ENCODE assay signal across 16 cellular contexts in the genomic region with DNA sequence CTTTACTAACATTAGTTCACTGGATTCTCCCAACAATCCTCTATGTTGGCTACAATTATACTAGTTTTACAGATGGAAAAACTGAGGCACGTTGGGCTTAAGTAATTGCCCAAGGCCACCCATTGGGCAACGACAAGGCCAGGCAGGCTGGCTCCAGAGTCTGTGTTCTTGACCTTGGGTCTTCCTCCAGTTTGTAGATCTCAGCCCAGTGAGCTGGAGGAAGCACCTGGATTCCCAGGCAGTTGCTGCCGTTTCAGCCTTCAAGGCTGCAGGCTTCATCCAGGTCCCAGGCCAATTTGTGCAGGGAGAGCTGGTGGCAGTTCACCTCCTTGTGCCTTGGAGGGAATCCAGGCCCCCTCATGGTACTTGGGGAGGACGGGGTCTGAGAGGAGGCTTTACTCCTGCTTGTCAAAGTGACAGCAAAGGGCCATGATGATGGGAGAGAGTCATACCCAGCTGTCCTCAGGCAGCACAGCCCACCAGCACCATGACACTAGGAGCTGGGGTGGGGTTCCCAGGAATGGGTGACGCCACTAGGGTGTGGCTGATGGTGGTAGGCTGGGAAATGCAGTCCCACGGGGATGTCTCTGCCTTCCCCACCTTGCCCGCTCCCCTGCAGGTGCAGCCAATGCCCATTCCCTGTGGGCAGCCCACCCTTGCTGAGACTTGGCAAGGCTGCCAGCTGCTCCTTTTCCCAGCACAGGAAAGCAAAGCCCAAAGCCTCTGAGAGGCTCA. TPM values are rescaled to one million over a fixed set of nuclear protein-coding genes. Genes with fewer than 3 reads are reported as not detected.
DNase-seq lines count a peak whose midpoint lies in the region; FAIRE-seq and TF ChIP-seq lines count a peak whose summit lies in the region.
"Had no signal": no experiment of that assay in that cellular context is flagged by ENCODE, and none has a peak within 500 bp of the region (broad histone marks: within the 10 kb centered on the region; RNA-seq: fewer than 3 reads in every experiment).

No MANE protein-coding gene starts in this region.

- H3K4me1 ChIP-seq in A673 (ENCODE audit: insufficient read depth, low read length, poor library complexity, severe bottlenecking), result peaks cover 85% of the 10 kb centered on the region
- H3K4me1 ChIP-seq in neuronal stem cell (ENCODE audit: control insufficient read depth in 2 of 2, insufficient read depth in 1 of 2, low read depth in 1 of 2, low read length in 2 of 2), result peaks cover 0 to 13% of the 10 kb centered on the region in 2 donors

- H2BK120ac ChIP-seq in neuronal stem cell (ENCODE audit: low read depth, low read length), result no peak overlapping the region

- H3K9me3 Mint-ChIP-seq in activated CD4-positive, alpha-beta T cell treated with anti-CD3 and anti-CD28 coated beads, Interleukin-2, amount 10 ng/mL, durations not matched to agents 24 days and 14 days, result no peaks in the 10 kb centered on the region
- H3K9me3 Mint-ChIP-seq: activated CD4-positive, alpha-beta T cell treated with anti-CD3 and anti-CD28 coated beads, Interleukin-2, amount 10 ng/mL, durations not matched to agents 7 days and 5 days; natural killer cell had no signal

- H2AK5ac ChIP-seq in neuronal stem cell (ENCODE audit: low read depth, low read length), result no peak overlapping the region

- FAIRE-seq in RCC 7860 (lab: Jason Lieb, UNC), result no peak

- H3K18ac ChIP-seq in neuronal stem cell (ENCODE audit: low read length), result no peak overlapping the region

- no peak overlapping the region for H3K4me3 Mint-ChIP-seq in activated CD4-positive, alpha-beta T cell treated with anti-CD3 and anti-CD28 coated beads, Interleukin-2, amount 10 ng/mL, durations not matched to agents 24 days and 14 days
- H3K4me3 Mint-ChIP-seq: activated CD4-positive, alpha-beta T cell treated with anti-CD3 and anti-CD28 coated beads, Interleukin-2, amount 10 ng/mL, durations not matched to agents 7 days and 5 days; natural killer cell had no signal

- DNase-seq in A673 (ENCODE audit: low spot score) (no peak), NCI-H1694 treated with DMSO at 0.1 percent for 48 hours (lab: John Stamatoyannopoulos, UW) (peak; percentile 74), epithelial cell of esophagus (ENCODE audit: low read depth) (peak; percentile 48), neuronal stem cell (ENCODE audit: low spot score) (no peak), AG20443 (ENCODE audit: low spot score) (no peak), RCC 7860 (ENCODE audit: low spot score) (no peak), GM03348 (ENCODE audit: low spot score) (no peak)
- DNase-seq in activated CD4-positive, alpha-beta T cell treated with anti-CD3 and anti-CD28 coated beads, Interleukin-2, amount 10 ng/mL, durations not matched to agents 24 days and 14 days, result no peak
- DNase-seq: activated CD4-positive, alpha-beta T cell treated with anti-CD3 and anti-CD28 coated beads, Interleukin-2, amount 10 ng/mL, durations not matched to agents 7 days and 5 days; activated CD8-positive, alpha-beta memory T cell treated with anti-CD3 and anti-CD28 coated beads, Interleukin-2, amount 50 U/mL, for 48 hours; activated naive CD4-positive, alpha-beta T cell; natural killer cell; NCI-H187 treated with DMSO at 0.1 percent for 48 hours; T1000; transverse colon had no signal

- TF ChIP-seq CTCF in A673 (conservative IDR thresholded peaks at IDR 0.05; ENCODE audit: low read depth, low read length), result no peak
- no peak for TF ChIP-seq CTCF in epithelial cell of esophagus (IDR thresholded peaks at IDR 0.05; ENCODE audit: insufficient read depth, low read depth, low read length, missing control alignments)

- H3K4ac ChIP-seq in neuronal stem cell (ENCODE audit: low read length), result no peak overlapping the region

- H2BK15ac ChIP-seq in neuronal stem cell (ENCODE audit: low read length), result no peak overlapping the region

- no TSS peak for BruUV-seq in A673 (replicated peaks; lab: Mats Ljungman, UMichigan)

- WGBS in neuronal stem cell (ENCODE audit: extremely low coverage in 2 of 2, insufficient read length in 2 of 2, insufficient replicate concordance in 1 of 2), 2 donors, result no CpG with 5 or more reads among the region's 7 CpGs

- peak overlapping the region; percentile 18 for H2BK12ac ChIP-seq in neuronal stem cell (ENCODE audit: low read length)

- no peak overlapping the region for H3K27ac Mint-ChIP-seq in activated CD4-positive, alpha-beta T cell treated with anti-CD3 and anti-CD28 coated beads, Interleukin-2, amount 10 ng/mL, durations not matched to agents 24 days and 14 days
- H3K27ac Mint-ChIP-seq: activated CD4-positive, alpha-beta T cell treated with anti-CD3 and anti-CD28 coated beads, Interleukin-2, amount 10 ng/mL, durations not matched to agents 7 days and 5 days; natural killer cell had no signal

- peaks cover 17% of the 10 kb centered on the region for H3K27me3 Mint-ChIP-seq in activated CD4-positive, alpha-beta T cell treated with anti-CD3 and anti-CD28 coated beads, Interleukin-2, amount 10 ng/mL, durations not matched to agents 24 days and 14 days

- H3K14ac ChIP-seq in neuronal stem cell (ENCODE audit: low read length), result peak overlapping the region; percentile 0

- H3K9ac ChIP-seq in neuronal stem cell (ENCODE audit: low read depth, low read length, poor library complexity), result no peak overlapping the region

- H3K27ac ChIP-seq in A673 (ENCODE audit: low read depth, low read length, poor library complexity, severe bottlenecking) (peak overlapping the region; percentile 94), neuronal stem cell (replicated peaks; ENCODE audit: low read length) (no peak overlapping the region)
- H3K27ac ChIP-seq: transverse colon had no signal

- H3K79me1 ChIP-seq in neuronal stem cell (ENCODE audit: low read depth, low read length), result no peaks in the 10 kb centered on the region

- no peaks in the 10 kb centered on the region for H3K27me3 ChIP-seq in A673 (replicated peaks; ENCODE audit: insufficient read depth, low read depth, low read length, poor library complexity)
- peaks cover 0 to 36% (median 0%) of the 10 kb centered on the region in 3 experiments for H3K27me3 ChIP-seq in neuronal stem cell (ENCODE audit: control insufficient read depth in 3 of 3, insufficient read depth in 3 of 3, low read depth in 1 of 3, low read length in 3 of 3)
- H3K27me3 ChIP-seq: MG63, transverse colon had no signal

- H3K36me3 ChIP-seq in A673 (ENCODE audit: insufficient read depth, low read length, poor library complexity, severe bottlenecking) (peaks cover 78% of the 10 kb centered on the region), neuronal stem cell (replicated peaks in 1 of 2; ENCODE audit: control insufficient read depth in 2 of 2, insufficient read depth in 2 of 2, low read length in 2 of 2) (no peaks in the 10 kb centered on the region)
- H3K36me3 ChIP-seq: MG63, transverse colon had no signal

- POLR2A ChIA-PET in A673 (lab: Charles Lee; ENCODE audit: low non-redundant PET), result no interaction called here

- intact Hi-C loops in A673 (cut with micrococcal nuclease; ENCODE audit: unreplicated experiment), result no loop called here
- intact Hi-C loops in activated CD4-positive, alpha-beta T cell treated with anti-CD3 and anti-CD28 coated beads, Interleukin-2, amount 10 ng/mL, durations not matched to agents 24 days and 14 days (cut with micrococcal nuclease), result no loop called here

- no peak overlapping the region for H2BK5ac ChIP-seq in neuronal stem cell (ENCODE audit: low read length)

- no peak overlapping the region for H2AFZ ChIP-seq in neuronal stem cell (ENCODE audit: low read length)

- H3K9me3 ChIP-seq in A673 (ENCODE audit: low read depth, low read length, poor library complexity, severe bottlenecking) (no peaks in the 10 kb centered on the region), neuronal stem cell (replicated peaks in 1 of 2; ENCODE audit: control insufficient read depth in 2 of 2, insufficient read depth in 1 of 2, low read depth in 1 of 2, low read length in 2 of 2) (no peaks in the 10 kb centered on the region)
- H3K9me3 ChIP-seq: MG63, transverse colon had no signal

- H3K23ac ChIP-seq in neuronal stem cell (ENCODE audit: low read depth, low read length, poor library complexity), result no peak overlapping the region

- no peak overlapping the region for H3K4me2 ChIP-seq in neuronal stem cell (ENCODE audit: insufficient read depth, low read length, poor library complexity, severe bottlenecking)

- H3K4me3 ChIP-seq in A673 (ENCODE audit: low read depth, low read length, poor library complexity, severe bottlenecking), result no peak overlapping the region
- peak overlapping the region; percentile 3 for H3K4me3 ChIP-seq in epithelial cell of esophagus (ENCODE audit: low read length)
- no peak overlapping the region for H3K4me3 ChIP-seq in neuronal stem cell (ENCODE audit: low read length in 2 of 2)
- H3K4me3 ChIP-seq: MG63, transverse colon had no signal

- peaks cover 4% of the 10 kb centered on the region for H3K4me1 Mint-ChIP-seq in activated CD4-positive, alpha-beta T cell treated with anti-CD3 and anti-CD28 coated beads, Interleukin-2, amount 10 ng/mL, durations not matched to agents 24 days and 14 days
- H3K4me1 Mint-ChIP-seq: activated CD4-positive, alpha-beta T cell treated with anti-CD3 and anti-CD28 coated beads, Interleukin-2, amount 10 ng/mL, durations not matched to agents 7 days and 5 days; natural killer cell had no signal

- CTCF ChIA-PET in A673 (lab: Charles Lee), result interaction anchor here (0.8 to 1.3 kb wide), 2 partner anchors 21 to 51 kb away, joined by 3 read pairs; no protein-coding TSS in a partner anchor

- no peak overlapping the region for H4K8ac ChIP-seq in neuronal stem cell (ENCODE audit: low read depth, low read length)

- H4K91ac ChIP-seq in neuronal stem cell (ENCODE audit: low read depth, low read length, poor library complexity), result no peak overlapping the region

- no peaks in the 10 kb centered on the region for H3K36me3 Mint-ChIP-seq in activated CD4-positive, alpha-beta T cell treated with anti-CD3 and anti-CD28 coated beads, Interleukin-2, amount 10 ng/mL, durations not matched to agents 24 days and 14 days (ENCODE audit: low read depth)
- H3K36me3 Mint-ChIP-seq: natural killer cell had no signal

RNA-seq across cellular contexts. Expression of gene PKP1, which starts 27.1 kb away (rescaled TPM):
- total RNA-seq in A673 (2021), result 492 and 535 TPM in 2 replicates
- polyA plus RNA-seq in neuronal stem cell (2013, experiment 1 of 2), result 0.04 TPM
- polyA plus RNA-seq in neuronal stem cell (2013, experiment 2 of 2), result 0.03 TPM
- total RNA-seq in activated CD4-positive, alpha-beta T cell treated with anti-CD3 and anti-CD28 coated beads, Interleukin-2, amount 10 ng/mL, durations not matched to agents 24 days and 14 days, result not detected in 2 replicates
- total RNA-seq: activated CD4-positive, alpha-beta T cell treated with anti-CD3 and anti-CD28 coated beads, Interleukin-2, amount 10 ng/mL, durations not matched to agents 7 days and 5 days; natural killer cell had no signal

Comparison
In these comparisons a context has a peak if more than half of its experiments do, and no peak if none do; other contexts are left out.
1. DNase-seq: peak in NCI-H1694 treated with DMSO at 0.1 percent for 48 hours (single experiment) and epithelial cell of esophagus (single experiment); none in A673 (single experiment), neuronal stem cell (single experiment), AG20443 (single experiment), activated CD4-positive, alpha-beta T cell treated with anti-CD3 and anti-CD28 coated beads, Interleukin-2, amount 10 ng/mL, durations not matched to agents 24 days and 14 days (single experiment), RCC 7860 (single experiment) and GM03348 (single experiment).
2. RNA of gene PKP1, which starts 27.1 kb away (total RNA-seq): 492 to 535 TPM in A673; not detected in activated CD4-positive, alpha-beta T cell treated with anti-CD3 and anti-CD28 coated beads, Interleukin-2, amount 10 ng/mL, durations not matched to agents 24 days and 14 days; every median in the first group is over 100 times any median in the second.